1 cellular context compared by ENCODE assay signal in the genomic region with DNA sequence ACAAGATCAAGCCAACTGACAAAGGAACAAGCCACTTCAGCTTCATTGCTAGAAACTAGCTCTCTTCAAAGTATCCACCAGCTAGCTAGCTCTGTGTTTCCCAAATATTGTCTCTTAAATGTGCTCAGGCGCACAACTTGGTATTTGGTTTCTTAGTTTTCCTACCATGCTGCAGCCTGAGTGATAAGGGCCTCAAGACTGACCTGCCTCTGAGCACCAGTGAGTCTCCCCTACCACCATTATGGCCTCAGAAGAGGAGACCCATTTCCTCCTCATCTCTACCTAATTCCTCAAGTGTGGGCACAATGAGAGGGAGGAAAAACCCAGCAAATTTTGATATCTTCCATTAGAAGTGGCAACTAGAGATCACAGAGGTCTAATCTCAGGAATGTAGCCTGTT.
A peak's percentile ranks its signal among the peaks of the same experiment; 100 is the strongest.
TF ChIP-seq lines count a peak whose summit lies in the region.

No MANE protein-coding gene starts in this region.

TF ChIP-seq in K562, 482 proteins besides CTCF, POLR2A, EP300 and RAD21 (continued from another document):
- TF ChIP-seq, protein P1, sequence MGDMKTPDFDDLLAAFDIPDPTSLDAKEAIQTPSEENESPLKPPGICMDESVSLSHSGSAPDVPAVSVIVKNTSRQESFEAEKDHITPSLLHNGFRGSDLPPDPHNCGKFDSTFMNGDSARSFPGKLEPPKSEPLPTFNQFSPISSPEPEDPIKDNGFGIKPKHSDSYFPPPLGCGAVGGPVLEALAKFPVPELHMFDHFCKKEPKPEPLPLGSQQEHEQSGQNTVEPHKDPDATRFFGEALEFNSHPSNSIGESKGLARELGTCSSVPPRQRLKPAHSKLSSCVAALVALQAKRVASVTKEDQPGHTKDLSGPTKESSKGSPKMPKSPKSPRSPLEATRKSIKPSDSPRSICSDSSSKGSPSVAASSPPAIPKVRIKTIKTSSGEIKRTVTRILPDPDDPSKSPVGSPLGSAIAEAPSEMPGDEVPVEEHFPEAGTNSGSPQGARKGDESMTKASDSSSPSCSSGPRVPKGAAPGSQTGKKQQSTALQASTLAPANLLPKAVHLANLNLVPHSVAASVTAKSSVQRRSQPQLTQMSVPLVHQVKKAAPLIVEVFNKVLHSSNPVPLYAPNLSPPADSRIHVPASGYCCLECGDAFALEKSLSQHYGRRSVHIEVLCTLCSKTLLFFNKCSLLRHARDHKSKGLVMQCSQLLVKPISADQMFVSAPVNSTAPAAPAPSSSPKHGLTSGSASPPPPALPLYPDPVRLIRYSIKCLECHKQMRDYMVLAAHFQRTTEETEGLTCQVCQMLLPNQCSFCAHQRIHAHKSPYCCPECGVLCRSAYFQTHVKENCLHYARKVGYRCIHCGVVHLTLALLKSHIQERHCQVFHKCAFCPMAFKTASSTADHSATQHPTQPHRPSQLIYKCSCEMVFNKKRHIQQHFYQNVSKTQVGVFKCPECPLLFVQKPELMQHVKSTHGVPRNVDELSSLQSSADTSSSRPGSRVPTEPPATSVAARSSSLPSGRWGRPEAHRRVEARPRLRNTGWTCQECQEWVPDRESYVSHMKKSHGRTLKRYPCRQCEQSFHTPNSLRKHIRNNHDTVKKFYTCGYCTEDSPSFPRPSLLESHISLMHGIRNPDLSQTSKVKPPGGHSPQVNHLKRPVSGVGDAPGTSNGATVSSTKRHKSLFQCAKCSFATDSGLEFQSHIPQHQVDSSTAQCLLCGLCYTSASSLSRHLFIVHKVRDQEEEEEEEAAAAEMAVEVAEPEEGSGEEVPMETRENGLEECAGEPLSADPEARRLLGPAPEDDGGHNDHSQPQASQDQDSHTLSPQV (IDR thresholded peaks at IDR 0.05): 0 out of 2 replicates have a peak, but pooled peaks have one; percentile 64
- TF ChIP-seq, protein P2, sequence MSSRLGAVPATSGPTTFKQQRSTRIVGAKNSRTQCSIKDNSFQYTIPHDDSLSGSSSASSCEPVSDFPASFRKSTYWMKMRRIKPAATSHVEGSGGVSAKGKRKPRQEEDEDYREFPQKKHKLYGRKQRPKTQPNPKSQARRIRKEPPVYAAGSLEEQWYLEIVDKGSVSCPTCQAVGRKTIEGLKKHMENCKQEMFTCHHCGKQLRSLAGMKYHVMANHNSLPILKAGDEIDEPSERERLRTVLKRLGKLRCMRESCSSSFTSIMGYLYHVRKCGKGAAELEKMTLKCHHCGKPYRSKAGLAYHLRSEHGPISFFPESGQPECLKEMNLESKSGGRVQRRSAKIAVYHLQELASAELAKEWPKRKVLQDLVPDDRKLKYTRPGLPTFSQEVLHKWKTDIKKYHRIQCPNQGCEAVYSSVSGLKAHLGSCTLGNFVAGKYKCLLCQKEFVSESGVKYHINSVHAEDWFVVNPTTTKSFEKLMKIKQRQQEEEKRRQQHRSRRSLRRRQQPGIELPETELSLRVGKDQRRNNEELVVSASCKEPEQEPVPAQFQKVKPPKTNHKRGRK (tag; IDR thresholded peaks at IDR 0.05): no peak
